8 cellular contexts compared by ENCODE assay signal in the genomic region with DNA sequence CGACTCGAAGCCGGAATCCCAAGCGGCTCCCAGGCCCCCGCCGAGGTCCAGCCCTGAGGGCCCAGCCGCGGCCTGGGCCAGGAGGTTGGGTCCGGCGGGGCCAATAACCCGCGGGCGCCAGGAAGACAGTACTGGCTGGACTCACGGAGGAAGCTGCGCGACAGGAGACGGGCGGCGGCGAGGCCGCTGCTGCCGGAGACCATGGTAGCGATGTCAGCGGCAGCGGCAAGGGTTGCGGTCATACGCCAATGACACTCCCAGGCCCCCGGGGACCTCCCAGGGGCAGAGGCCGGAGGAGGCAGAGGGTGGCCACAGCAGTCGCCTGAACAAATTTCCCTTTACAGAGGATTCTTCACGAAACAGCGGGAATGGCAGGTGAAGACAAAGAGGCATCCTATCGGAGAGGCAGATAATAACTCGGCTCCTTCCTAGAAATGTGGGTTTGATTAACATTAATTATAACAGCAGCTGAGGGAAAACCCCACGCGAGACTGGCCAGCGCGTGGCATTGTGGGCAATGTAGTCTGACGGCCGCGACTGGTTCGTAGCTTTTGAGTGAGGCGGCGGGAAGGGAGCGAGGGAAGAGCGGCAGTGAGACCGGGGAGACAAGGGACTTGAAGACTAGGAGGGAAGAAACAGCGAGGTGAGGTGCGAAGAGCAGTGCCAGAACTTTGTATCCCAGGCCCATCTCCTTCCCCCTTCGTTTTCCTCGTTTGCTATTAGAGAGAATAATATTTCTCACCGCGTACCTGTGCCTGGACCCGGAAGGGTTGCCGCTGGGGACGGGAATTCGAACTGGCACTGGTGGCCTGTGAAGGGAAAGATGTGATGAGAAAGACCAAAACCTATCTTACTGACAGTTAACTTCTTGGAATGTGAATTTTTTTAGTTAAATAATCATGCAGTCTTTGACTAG. TPM values are rescaled to one million over a fixed set of nuclear protein-coding genes. Genes with fewer than 3 reads are reported as not detected.
DNase-seq lines count a peak whose midpoint lies in the region; ATAC-seq and TF ChIP-seq lines count a peak whose summit lies in the region.

A gene (minus strand): TSS at position 253 of the 916 bp plus-strand sequence. CDS start 11 bp downstream, at position 242.

- H3K4me3 ChIP-seq in left ventricle myocardium inferior (peak within 1 kb of the TSS; percentile 95), prostate gland (peak within 1 kb of the TSS; percentile 94 to 98), urinary bladder (ENCODE audit: low read depth, low read length) (peak within 1 kb of the TSS; percentile 93)

- TF ChIP-seq CTCF in GM13977 (IDR thresholded peaks at IDR 0.05; ENCODE audit: extremely low read depth, insufficient read depth, missing control alignments) = no peak
- no peak for TF ChIP-seq CTCF in left ventricle myocardium inferior (IDR thresholded peaks at IDR 0.05; ENCODE audit: borderline replicate concordance)
- no peak for TF ChIP-seq CTCF in prostate gland (IDR thresholded peaks at IDR 0.05)

- H3K27me3 Mint-ChIP-seq in T-helper 1 cell treated with Interleukin-12 subunit alpha and Interleukin-12 subunit beta and Interleukin-4 antibody, amounts not matched to agents 30 μg/mL and 1 μg/mL, for 36 hours (ENCODE audit: low read depth) = no peaks in the 10 kb centered on the region

- peaks cover 2% of the 10 kb centered on the region for H3K36me3 Mint-ChIP-seq in T-helper 1 cell treated with Interleukin-12 subunit alpha and Interleukin-12 subunit beta and Interleukin-4 antibody, amounts not matched to agents 30 μg/mL and 1 μg/mL, for 36 hours (ENCODE audit: low read depth)

- H3K27me3 ChIP-seq in left ventricle myocardium inferior (ENCODE audit: low read depth) = no peaks in the 10 kb centered on the region
- H3K27me3 ChIP-seq in prostate gland (replicated peaks; ENCODE audit: insufficient read depth) = no peaks in the 10 kb centered on the region

- intact Hi-C loops in left ventricle myocardium inferior (cut with micrococcal nuclease) = no loop called here
- intact Hi-C loops in prostate gland (cut with DNase I) = no loop called here

- under 1% methylated on average over 38 of the region's 57 CpGs for WGBS in prostate gland
- under 1% methylated on average over 57 of the region's 57 CpGs for WGBS in urinary bladder

- H3K9me3 Mint-ChIP-seq in T-helper 1 cell treated with Interleukin-12 subunit alpha and Interleukin-12 subunit beta and Interleukin-4 antibody, amounts not matched to agents 30 μg/mL and 1 μg/mL, for 36 hours = no peaks in the 10 kb centered on the region

- peak; percentile 93 for ATAC-seq in HG02884 (IDR thresholded peaks at IDR 0.05; ENCODE audit: unreplicated experiment)

- H3K4me3 Mint-ChIP-seq in T-helper 1 cell treated with Interleukin-12 subunit alpha and Interleukin-12 subunit beta and Interleukin-4 antibody, amounts not matched to agents 30 μg/mL and 1 μg/mL, for 36 hours = peak within 1 kb of the TSS; percentile 96

- H3K9me3 ChIP-seq in left ventricle myocardium inferior (replicated peaks) (no peaks in the 10 kb centered on the region), prostate gland (no peaks in the 10 kb centered on the region)

- peak; percentile 59 for TF ChIP-seq POLR2A in prostate gland (IDR thresholded peaks at IDR 0.05)

- in situ Hi-C loops in GM13977 (cut with MboI; ENCODE audit: low pct_unique_long_range_greater_than_20kb, low sequenced_read_pairs, unreplicated experiment) = no loop called here

- peak within 1 kb of the TSS; percentile 96 for H3K27ac Mint-ChIP-seq in T-helper 1 cell treated with Interleukin-12 subunit alpha and Interleukin-12 subunit beta and Interleukin-4 antibody, amounts not matched to agents 30 μg/mL and 1 μg/mL, for 36 hours

- H3K27ac ChIP-seq in left ventricle myocardium inferior (replicated peaks) = peak within 1 kb of the TSS; percentile 94
- peak within 1 kb of the TSS; percentile 74 to 83 for H3K27ac ChIP-seq in prostate gland
- H3K27ac ChIP-seq in urinary bladder (ENCODE audit: low read depth) = peak within 1 kb of the TSS; percentile 90

- peaks cover 31% of the 10 kb centered on the region for H3K4me1 Mint-ChIP-seq in T-helper 1 cell treated with Interleukin-12 subunit alpha and Interleukin-12 subunit beta and Interleukin-4 antibody, amounts not matched to agents 30 μg/mL and 1 μg/mL, for 36 hours (ENCODE audit: low read depth)

- H3K4me1 ChIP-seq in left ventricle myocardium inferior (peaks cover 51% of the 10 kb centered on the region), prostate gland (replicated peaks) (no peaks in the 10 kb centered on the region), urinary bladder (ENCODE audit: insufficient read depth) (peaks cover 2% of the 10 kb centered on the region)

- H3K36me3 ChIP-seq in left ventricle myocardium inferior = peaks cover 3% of the 10 kb centered on the region
- no peaks in the 10 kb centered on the region for H3K36me3 ChIP-seq in prostate gland
- no peaks in the 10 kb centered on the region for H3K36me3 ChIP-seq in urinary bladder (ENCODE audit: insufficient read depth)

- DNase-seq in GM13977 (ENCODE audit: low spot score) = peak; percentile 86
- DNase-seq in NCI-H1694 (lab: John Stamatoyannopoulos, UW) = peak; percentile 79
- DNase-seq in amniotic stem cell (lab: John Stamatoyannopoulos, UW) = peak; percentile 85
- DNase-seq in left ventricle myocardium inferior = peak; percentile 90
- peak; percentile 87 for DNase-seq in prostate gland (ENCODE audit: low spot score)

RNA-seq across cellular contexts. Expression of the gene that starts here (rescaled TPM):
- total RNA-seq in left ventricle myocardium inferior (292 TPM), prostate gland (10 to 100 TPM; 50.3 to 92.2 TPM), urinary bladder (80.7 TPM)
- polyA plus RNA-seq in urinary bladder = 142 TPM

Comparison
In these comparisons a context has a peak if more than half of its experiments do, and no peak if none do; other contexts are left out.
1. Peak in every context shown above with its lines: DNase-seq, ATAC-seq, H3K4me3 ChIP-seq and H3K27ac ChIP-seq.